Comparison of ENCODE assay signal across 21 cellular contexts in genomic region chr19:43505941-43506340, GRCh38. TPM values are rescaled to one million over a fixed set of nuclear protein-coding genes. Genes with fewer than 3 reads are reported as not detected.
DNase-seq lines count a peak whose midpoint lies in the region; ATAC-seq and TF ChIP-seq lines count a peak whose summit lies in the region.
"Had no signal": no experiment of that assay in that cellular context is flagged by ENCODE, and none has a peak within 500 bp of the region (broad histone marks: within the 10 kb centered on the region; RNA-seq: fewer than 3 reads in every experiment).

No MANE protein-coding gene starts in this region.

- ATAC-seq in T-cell (replicated peaks in 1 of 4): no peak
- ATAC-seq in naive thymus-derived CD8-positive, alpha-beta T cell: no peak
- no peak for ATAC-seq in GM19395 (IDR thresholded peaks at IDR 0.05; ENCODE audit: unreplicated experiment)

- H3K36me3 ChIP-seq in ascending aorta: peaks cover 17 to 19% of the 10 kb centered on the region in 2 donors
- H3K36me3 ChIP-seq: BE2C had no signal

- TF ChIP-seq CTCF in ascending aorta (IDR thresholded peaks at IDR 0.05): no peak

- no peak overlapping the region for H3K27ac ChIP-seq in ascending aorta

- CTCF ChIA-PET in T-cell (lab: Charles Lee): interaction anchor here in 1 of 2 donors (0.9 to 1.2 kb wide), 2 partner anchors 13 to 80 kb away, joined by 3 to 6 read pairs; no protein-coding TSS in a partner anchor

- peaks cover 3 to 8% of the 10 kb centered on the region in 2 donors for H3K4me1 ChIP-seq in ascending aorta
- H3K4me1 ChIP-seq: BE2C had no signal

- intact Hi-C loops in ascending aorta (cut with DNase I): loop anchor here (2.0 kb wide), 1 partner anchor 21 kb away; the partner anchor contains the start of gene ETHE1

- peak overlapping the region; percentile 40 for H3K4me3 Mint-ChIP-seq in T-helper 1 cell treated with Interleukin-12 subunit alpha and Interleukin-12 subunit beta and Interleukin-4 antibody, amounts not matched to agents 30 μg/mL and 1 μg/mL, for 36 hours
- peak overlapping the region; percentile 37 to 88 (median 52) for H3K4me3 Mint-ChIP-seq in T-cell
- H3K4me3 Mint-ChIP-seq in activated naive CD8-positive, alpha-beta T cell: peak overlapping the region; percentile 52
- peak overlapping the region; percentile 22 to 75 (median 49) for H3K4me3 Mint-ChIP-seq in naive thymus-derived CD8-positive, alpha-beta T cell

- no peak overlapping the region for H3K4me3 ChIP-seq in ascending aorta

- DNase-seq in T-helper 1 cell (no peak), T-cell (no peak), ascending aorta (ENCODE audit: low spot score in 2 of 2) (no peak), NCI-H446 treated with DMSO at 0.1 percent for 48 hours (lab: John Stamatoyannopoulos, UW) (no peak)
- DNase-seq in naive thymus-derived CD8-positive, alpha-beta T cell: no peak
- DNase-seq: activated gamma-delta T cell; BE2C; endodermal cell; NCI-H1417; NCI-H526 treated with DMSO at 0.1 percent for 48 hours; Right ventricle myocardium superior; small intestine; stimulated activated CD4-positive, alpha-beta T cell treated with anti-CD3 and anti-CD28 coated beads, Interleukin-4, amount 100 ng/mL, for 4 hours had no signal

- H3K27me3 ChIP-seq in ascending aorta: no peaks in the 10 kb centered on the region
- H3K27me3 ChIP-seq: BE2C had no signal

- H3K9me3 ChIP-seq in ascending aorta: no peaks in the 10 kb centered on the region
- H3K9me3 ChIP-seq: BE2C had no signal

- H3K4me1 Mint-ChIP-seq in T-helper 1 cell treated with Interleukin-12 subunit alpha and Interleukin-12 subunit beta and Interleukin-4 antibody, amounts not matched to agents 30 μg/mL and 1 μg/mL, for 36 hours (ENCODE audit: low read depth): peaks cover 21% of the 10 kb centered on the region
- H3K4me1 Mint-ChIP-seq in T-cell: peaks cover 33 to 38% (median 35%) of the 10 kb centered on the region in 3 donors
- H3K4me1 Mint-ChIP-seq in activated naive CD8-positive, alpha-beta T cell (ENCODE audit: low read depth): peaks cover 30% of the 10 kb centered on the region
- peaks cover 15 to 35% (median 26%) of the 10 kb centered on the region in 4 donors for H3K4me1 Mint-ChIP-seq in naive thymus-derived CD8-positive, alpha-beta T cell

- peaks cover 38% of the 10 kb centered on the region for H3K36me3 Mint-ChIP-seq in T-helper 1 cell treated with Interleukin-12 subunit alpha and Interleukin-12 subunit beta and Interleukin-4 antibody, amounts not matched to agents 30 μg/mL and 1 μg/mL, for 36 hours (ENCODE audit: low read depth)
- H3K36me3 Mint-ChIP-seq in T-cell: peaks cover 18% of the 10 kb centered on the region
- H3K36me3 Mint-ChIP-seq in activated naive CD8-positive, alpha-beta T cell: peaks cover 3% of the 10 kb centered on the region
- H3K36me3 Mint-ChIP-seq in naive thymus-derived CD8-positive, alpha-beta T cell: peaks cover 0 to 40% (median 3%) of the 10 kb centered on the region in 3 donors

- H3K9me3 Mint-ChIP-seq in T-helper 1 cell treated with Interleukin-12 subunit alpha and Interleukin-12 subunit beta and Interleukin-4 antibody, amounts not matched to agents 30 μg/mL and 1 μg/mL, for 36 hours: no peaks in the 10 kb centered on the region
- no peaks in the 10 kb centered on the region for H3K9me3 Mint-ChIP-seq in T-cell
- no peaks in the 10 kb centered on the region for H3K9me3 Mint-ChIP-seq in activated naive CD8-positive, alpha-beta T cell (ENCODE audit: low read depth)
- no peaks in the 10 kb centered on the region for H3K9me3 Mint-ChIP-seq in naive thymus-derived CD8-positive, alpha-beta T cell

- POLR2A ChIA-PET in T-cell (lab: Charles Lee): no interaction called here
- POLR2A ChIA-PET in naive thymus-derived CD8-positive, alpha-beta T cell (lab: Charles Lee): interaction anchor here (2.6 to 2.7 kb wide), 2 partner anchors 41 to 59 kb away, joined by 12 to 70 read pairs; partner anchors contain the start of gene LYPD3

- H3K27ac Mint-ChIP-seq in T-helper 1 cell treated with Interleukin-12 subunit alpha and Interleukin-12 subunit beta and Interleukin-4 antibody, amounts not matched to agents 30 μg/mL and 1 μg/mL, for 36 hours: peak overlapping the region; percentile 75
- H3K27ac Mint-ChIP-seq in T-cell: peak overlapping the region; percentile 78 to 84
- H3K27ac Mint-ChIP-seq in activated naive CD8-positive, alpha-beta T cell: peak overlapping the region; percentile 74
- H3K27ac Mint-ChIP-seq in naive thymus-derived CD8-positive, alpha-beta T cell: peak overlapping the region; percentile 11 to 95 (median 82)
- H3K27ac Mint-ChIP-seq: endodermal cell had no signal

- H3K27me3 Mint-ChIP-seq in T-helper 1 cell treated with Interleukin-12 subunit alpha and Interleukin-12 subunit beta and Interleukin-4 antibody, amounts not matched to agents 30 μg/mL and 1 μg/mL, for 36 hours (ENCODE audit: low read depth): no peaks in the 10 kb centered on the region
- no peaks in the 10 kb centered on the region for H3K27me3 Mint-ChIP-seq in T-cell
- H3K27me3 Mint-ChIP-seq in activated naive CD8-positive, alpha-beta T cell: no peaks in the 10 kb centered on the region
- H3K27me3 Mint-ChIP-seq in naive thymus-derived CD8-positive, alpha-beta T cell: no peaks in the 10 kb centered on the region

RNA-seq across cellular contexts. Expression of gene PHLDB3, which starts 1.4 kb away (rescaled TPM):
- 10 to 100 TPM; 39.4 to 61.0 (median 53.9) TPM for total RNA-seq in T-cell
- 10 to 100 TPM; 46.0 to 48.6 TPM for total RNA-seq in naive thymus-derived CD8-positive, alpha-beta T cell
- polyA plus RNA-seq in naive thymus-derived CD8-positive, alpha-beta T cell: 1 to 10 TPM; 3.5 to 7.2 (median 4.5) TPM
- total RNA-seq in ascending aorta: 1.8 TPM

RNA-seq across cellular contexts. Expression of gene ETHE1, which starts 21.1 kb away (rescaled TPM):
- total RNA-seq in T-cell (10 to 100 TPM; 19.1 to 39.4 (median 34.7) TPM), ascending aorta (118 TPM)
- 10 to 100 TPM; 23.9 to 24.8 TPM for total RNA-seq in naive thymus-derived CD8-positive, alpha-beta T cell
- polyA plus RNA-seq in naive thymus-derived CD8-positive, alpha-beta T cell: 10 to 100 TPM; 62.0 to 78.7 (median 64.5) TPM

RNA-seq across cellular contexts. Expression of gene ZNF575, which starts 27.0 kb away (rescaled TPM):
- 10 to 100 TPM in 1 of 5 donors, 1 to 10 TPM in 4; 3.4 to 12.7 (median 6.2) TPM for total RNA-seq in T-cell
- total RNA-seq in naive thymus-derived CD8-positive, alpha-beta T cell: 1 to 10 TPM; 5.1 to 5.3 TPM
- polyA plus RNA-seq in naive thymus-derived CD8-positive, alpha-beta T cell: 1 to 10 TPM; 1.7 to 4.1 (median 3.0) TPM
- not detected for total RNA-seq in ascending aorta
- total RNA-seq: G401, H4, kidney epithelial cell had no signal
- polyA plus RNA-seq: neural cell had no signal

RNA-seq across cellular contexts. Expression of gene LYPD3, which starts 40.5 kb away (rescaled TPM):
- total RNA-seq in T-cell (10 to 100 TPM in 2 of 5 donors, 1 to 10 TPM in 3; 2.8 to 24.0 (median 4.6) TPM), ascending aorta (not detected)
- total RNA-seq in naive thymus-derived CD8-positive, alpha-beta T cell: 1 to 10 TPM; 5.4 to 6.1 TPM
- polyA plus RNA-seq in naive thymus-derived CD8-positive, alpha-beta T cell: 1 to 10 TPM; 6.2 to 9.3 (median 8.3) TPM
- total RNA-seq: G401, pulmonary artery endothelial cell had no signal
- polyA plus RNA-seq: neural cell had no signal

Comparison
In these comparisons a context has a peak if more than half of its experiments do, and no peak if none do; other contexts are left out.
1. RNA of gene PHLDB3, which starts 1.4 kb away (total RNA-seq): 39.4 to 61.0 TPM in T-cell and 46.0 to 48.6 TPM in naive thymus-derived CD8-positive, alpha-beta T cell; 1.8 TPM in ascending aorta (single experiment); every median in the first group is over 10 times any median in the second.
2. Peak in every context shown above with its lines, with median percentiles within 50 percentile points of each other: H3K27ac Mint-ChIP-seq and H3K4me3 Mint-ChIP-seq.